Comparison of ENCODE assay signal across 12 cellular contexts in the genomic region with DNA sequence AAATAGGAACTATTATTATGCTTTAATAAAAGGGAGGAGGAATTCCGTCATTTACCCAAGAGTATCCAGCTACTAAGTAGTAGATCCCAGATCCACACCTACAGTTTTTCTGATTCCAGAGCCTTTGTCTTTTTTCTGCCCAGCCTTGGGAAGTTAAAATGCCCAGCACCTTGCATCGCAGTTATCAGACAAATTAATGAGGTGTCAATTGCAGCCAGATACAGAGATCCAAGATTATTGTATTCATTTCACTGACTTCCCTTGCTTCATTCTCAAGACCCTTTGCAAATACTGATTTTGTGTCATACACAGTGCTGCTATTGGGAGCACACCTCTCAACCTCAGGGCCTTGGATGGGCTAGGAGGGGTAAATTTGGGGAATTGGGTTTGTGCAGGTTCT. TPM values are rescaled to one million over a fixed set of nuclear protein-coding genes. Genes with fewer than 3 reads are reported as not detected.
A peak's percentile ranks its signal among the peaks of the same experiment; 100 is the strongest.
DNase-seq lines count a peak whose midpoint lies in the region; ATAC-seq and TF ChIP-seq lines count a peak whose summit lies in the region.
"Had no signal": no experiment of that assay in that cellular context is flagged by ENCODE, and none has a peak within 500 bp of the region (broad histone marks: within the 10 kb centered on the region; RNA-seq: fewer than 3 reads in every experiment).

No MANE protein-coding gene starts in this region.

- H4K91ac ChIP-seq in neuronal stem cell (ENCODE audit: low read depth, low read length, poor library complexity) = no peak overlapping the region

- TF ChIP-seq CTCF in MCF 10A (IDR thresholded peaks at IDR 0.05; ENCODE audit: unreplicated experiment) = no peak

- H2AK5ac ChIP-seq in neuronal stem cell (ENCODE audit: low read depth, low read length) = no peak overlapping the region

- no peak overlapping the region for H3K14ac ChIP-seq in neuronal stem cell (ENCODE audit: low read length)

- H3K27ac Mint-ChIP-seq in stimulated activated naive CD8-positive, alpha-beta T cell treated with anti-CD3 and anti-CD28 coated beads, Interleukin-15, Interleukin-2, amounts not matched to agents 100 ng/mL and 50 ng/mL, for 24 hours = peak overlapping the region; percentile 93
- peak overlapping the region; percentile 68 for H3K27ac Mint-ChIP-seq in MCF 10A (ENCODE audit: low read depth, unreplicated experiment)

- peaks cover 69% of the 10 kb centered on the region for H3K4me1 Mint-ChIP-seq in stimulated activated naive CD8-positive, alpha-beta T cell treated with anti-CD3 and anti-CD28 coated beads, Interleukin-15, Interleukin-2, amounts not matched to agents 100 ng/mL and 50 ng/mL, for 24 hours (ENCODE audit: low read depth)
- peaks cover 19% of the 10 kb centered on the region for H3K4me1 Mint-ChIP-seq in MCF 10A (ENCODE audit: insufficient read depth, unreplicated experiment)

- H3K27me3 ChIP-seq in mononuclear cell (ENCODE audit: insufficient read depth, low read length) (no peaks in the 10 kb centered on the region), H7 (ENCODE audit: control insufficient read depth, insufficient read depth, low read length) (peaks cover 16% of the 10 kb centered on the region), neuronal stem cell (ENCODE audit: control insufficient read depth in 3 of 3, insufficient read depth in 3 of 3, low read depth in 1 of 3, low read length in 3 of 3) (peaks cover 0 to 22% (median 12%) of the 10 kb centered on the region in 3 experiments)

- no peak overlapping the region for H3K27ac ChIP-seq in neuronal stem cell (replicated peaks; ENCODE audit: low read length)

- H3K4me3 ChIP-seq in mononuclear cell (ENCODE audit: low read length) = peak overlapping the region; percentile 12
- no peak overlapping the region for H3K4me3 ChIP-seq in H7 (ENCODE audit: insufficient read depth, low read depth, low read length)
- H3K4me3 ChIP-seq in neuronal stem cell (ENCODE audit: low read length in 2 of 2) = no peak overlapping the region

- H3K4me2 ChIP-seq in neuronal stem cell (ENCODE audit: insufficient read depth, low read length, poor library complexity, severe bottlenecking) = no peak overlapping the region

- no peak overlapping the region for H3K23ac ChIP-seq in neuronal stem cell (ENCODE audit: low read depth, low read length, poor library complexity)

- H3K36me3 ChIP-seq in H7 (replicated peaks; ENCODE audit: control insufficient read depth, insufficient read depth, low read length) = no peaks in the 10 kb centered on the region
- H3K36me3 ChIP-seq in neuronal stem cell (replicated peaks in 1 of 2; ENCODE audit: control insufficient read depth in 2 of 2, insufficient read depth in 2 of 2, low read length in 2 of 2) = no peaks in the 10 kb centered on the region

- H2BK12ac ChIP-seq in neuronal stem cell (ENCODE audit: low read length) = no peak overlapping the region

- DNase-seq in stimulated activated naive CD8-positive, alpha-beta T cell treated with anti-CD3 and anti-CD28 coated beads, Interleukin-15, Interleukin-2, amounts not matched to agents 100 U/mL and 50 U/mL, for 24 hours = no peak
- DNase-seq in MCF 10A (ENCODE audit: unreplicated experiment) = no peak
- no peak for DNase-seq in H7
- no peak for DNase-seq in neuronal stem cell (ENCODE audit: low spot score)
- no peak for DNase-seq in NCI-H1417 treated with DMSO at 0.1 percent for 48 hours (lab: John Stamatoyannopoulos, UW)
- DNase-seq: C1 segment of cervical spinal cord; effector CD8-positive, alpha-beta T cell; hippocampal formation had no signal

- no peaks in the 10 kb centered on the region for H3K9me3 ChIP-seq in mononuclear cell (ENCODE audit: low read depth, low read length)
- H3K9me3 ChIP-seq in neuronal stem cell (replicated peaks in 1 of 2; ENCODE audit: control insufficient read depth in 2 of 2, insufficient read depth in 1 of 2, low read depth in 1 of 2, low read length in 2 of 2) = no peaks in the 10 kb centered on the region

- H3K9me3 Mint-ChIP-seq in stimulated activated naive CD8-positive, alpha-beta T cell treated with anti-CD3 and anti-CD28 coated beads, Interleukin-15, Interleukin-2, amounts not matched to agents 100 ng/mL and 50 ng/mL, for 24 hours = no peaks in the 10 kb centered on the region
- no peaks in the 10 kb centered on the region for H3K9me3 Mint-ChIP-seq in MCF 10A (ENCODE audit: unreplicated experiment)

- no peak overlapping the region for H3K9ac ChIP-seq in neuronal stem cell (ENCODE audit: low read depth, low read length, poor library complexity)

- CTCF ChIA-PET in MCF 10A (lab: Yijun Ruan, JAX) = interaction anchor here (0.6 to 1.4 kb wide), 18 partner anchors 11 to 472 kb away, joined by 3 to 18 read pairs (median 5); no protein-coding TSS in a partner anchor

- WGBS in neuronal stem cell (ENCODE audit: extremely low coverage in 2 of 2, insufficient read length in 2 of 2, insufficient replicate concordance in 1 of 2), 2 donors = no CpG with 5 or more reads among the region's 2 CpGs

- peaks cover 2% of the 10 kb centered on the region for H3K79me1 ChIP-seq in neuronal stem cell (ENCODE audit: low read depth, low read length)

- H2BK120ac ChIP-seq in neuronal stem cell (ENCODE audit: low read depth, low read length) = no peak overlapping the region

- POLR2A ChIA-PET in MCF 10A (lab: Yijun Ruan, JAX) = interaction anchor here (1.1 kb wide), 1 partner anchor 115 kb away, joined by 4 read pairs; no protein-coding TSS in a partner anchor

- intact Hi-C loops in MCF 10A (cut with micrococcal nuclease) = loop anchor here (5.0 kb wide), 3 partner anchors 189 to 474 kb away; no protein-coding TSS in a partner anchor

- no peak for ATAC-seq in stimulated activated naive CD8-positive, alpha-beta T cell treated with anti-CD3 and anti-CD28 coated beads, Interleukin-15, Interleukin-2, amounts not matched to agents 100 U/mL and 50 U/mL, for 24 hours
- no peak for ATAC-seq in HG02763 (IDR thresholded peaks at IDR 0.05; ENCODE audit: unreplicated experiment)
- ATAC-seq: Panc1 had no signal

- H3K4me3 Mint-ChIP-seq in stimulated activated naive CD8-positive, alpha-beta T cell treated with anti-CD3 and anti-CD28 coated beads, Interleukin-15, Interleukin-2, amounts not matched to agents 100 ng/mL and 50 ng/mL, for 24 hours = peak overlapping the region; percentile 94
- peak overlapping the region; percentile 87 for H3K4me3 Mint-ChIP-seq in MCF 10A (ENCODE audit: unreplicated experiment)

- no peak overlapping the region for H4K8ac ChIP-seq in neuronal stem cell (ENCODE audit: low read depth, low read length)

- no peak overlapping the region for H2BK15ac ChIP-seq in neuronal stem cell (ENCODE audit: low read length)

- H3K18ac ChIP-seq in neuronal stem cell (ENCODE audit: low read length) = no peak overlapping the region

- BruUV-seq in MCF 10A (replicated peaks; lab: Mats Ljungman, UMichigan) = no TSS peak

- peaks cover 28% of the 10 kb centered on the region for H3K4me1 ChIP-seq in mononuclear cell (ENCODE audit: insufficient read depth, low read length)
- H3K4me1 ChIP-seq in neuronal stem cell (ENCODE audit: control insufficient read depth in 2 of 2, insufficient read depth in 1 of 2, low read depth in 1 of 2, low read length in 2 of 2) = no peaks in the 10 kb centered on the region

- no peak overlapping the region for H2AFZ ChIP-seq in neuronal stem cell (ENCODE audit: low read length)

- H3K4ac ChIP-seq in neuronal stem cell (ENCODE audit: low read length) = no peak overlapping the region

- no peak overlapping the region for H2BK5ac ChIP-seq in neuronal stem cell (ENCODE audit: low read length)

- peaks cover 37% of the 10 kb centered on the region for H3K36me3 Mint-ChIP-seq in stimulated activated naive CD8-positive, alpha-beta T cell treated with anti-CD3 and anti-CD28 coated beads, Interleukin-15, Interleukin-2, amounts not matched to agents 100 ng/mL and 50 ng/mL, for 24 hours (ENCODE audit: low read depth)
- H3K36me3 Mint-ChIP-seq in MCF 10A (ENCODE audit: insufficient read depth, unreplicated experiment) = peaks cover 10% of the 10 kb centered on the region

- H3K27me3 Mint-ChIP-seq in stimulated activated naive CD8-positive, alpha-beta T cell treated with anti-CD3 and anti-CD28 coated beads, Interleukin-15, Interleukin-2, amounts not matched to agents 100 ng/mL and 50 ng/mL, for 24 hours = no peaks in the 10 kb centered on the region
- no peaks in the 10 kb centered on the region for H3K27me3 Mint-ChIP-seq in MCF 10A (ENCODE audit: insufficient read depth, unreplicated experiment)

RNA-seq across cellular contexts. Expression of gene IL18R1, which starts 1.1 kb away (rescaled TPM):
- total RNA-seq in MCF 10A (2022) (3.5 and 6.7 TPM in 2 replicates), mononuclear cell (6.5 TPM)
- total RNA-seq in H7 (2014; rRNA removed; shearing (Covaris generic)) = 0.41 and 0.42 TPM in 2 replicates
- polyA plus RNA-seq in neuronal stem cell (2013, experiment 1 of 2) = 0.01 TPM
- polyA plus RNA-seq in neuronal stem cell (2013, experiment 2 of 2) = 0.03 TPM

RNA-seq across cellular contexts. Expression of gene IL1RL1, which starts 45.4 kb away (rescaled TPM):
- 10.0 and 25.6 TPM in 2 replicates for total RNA-seq in MCF 10A (2022)
- 2.7 TPM for total RNA-seq in mononuclear cell
- not detected in 2 replicates for total RNA-seq in H7 (2014; rRNA removed; shearing (Covaris generic))
- polyA plus RNA-seq in neuronal stem cell (2013, experiment 1 of 2) = not detected
- polyA plus RNA-seq in neuronal stem cell (2013, experiment 2 of 2) = not detected
